Comparison of ENCODE assay signal across 1 cellular context in the genomic region with DNA sequence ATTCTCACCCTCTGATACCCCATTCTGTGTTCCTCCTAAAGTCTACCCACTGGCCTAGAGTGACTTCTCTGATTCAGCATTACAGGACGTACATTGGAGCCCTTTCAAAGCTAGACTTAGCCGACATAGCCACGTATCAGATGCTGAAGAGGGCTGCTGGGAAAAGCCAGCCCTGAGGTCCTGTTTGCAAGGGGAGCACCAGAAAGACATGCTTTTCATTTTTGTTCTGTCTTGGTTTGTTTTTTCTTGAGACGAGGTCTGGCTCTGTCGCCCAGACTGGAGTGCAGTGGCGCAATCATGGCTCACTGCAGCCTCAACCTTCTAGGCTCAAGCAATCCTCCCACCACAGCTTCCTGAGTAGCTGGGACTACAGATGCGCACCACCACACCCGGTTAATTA.
TF ChIP-seq lines count a peak whose summit lies in the region.

No MANE protein-coding gene starts in this region.

TF ChIP-seq in GM23338, 12 proteins besides CTCF, POLR2A, EP300 and RAD21 (continued from another document):
- TF ChIP-seq, protein P1, sequence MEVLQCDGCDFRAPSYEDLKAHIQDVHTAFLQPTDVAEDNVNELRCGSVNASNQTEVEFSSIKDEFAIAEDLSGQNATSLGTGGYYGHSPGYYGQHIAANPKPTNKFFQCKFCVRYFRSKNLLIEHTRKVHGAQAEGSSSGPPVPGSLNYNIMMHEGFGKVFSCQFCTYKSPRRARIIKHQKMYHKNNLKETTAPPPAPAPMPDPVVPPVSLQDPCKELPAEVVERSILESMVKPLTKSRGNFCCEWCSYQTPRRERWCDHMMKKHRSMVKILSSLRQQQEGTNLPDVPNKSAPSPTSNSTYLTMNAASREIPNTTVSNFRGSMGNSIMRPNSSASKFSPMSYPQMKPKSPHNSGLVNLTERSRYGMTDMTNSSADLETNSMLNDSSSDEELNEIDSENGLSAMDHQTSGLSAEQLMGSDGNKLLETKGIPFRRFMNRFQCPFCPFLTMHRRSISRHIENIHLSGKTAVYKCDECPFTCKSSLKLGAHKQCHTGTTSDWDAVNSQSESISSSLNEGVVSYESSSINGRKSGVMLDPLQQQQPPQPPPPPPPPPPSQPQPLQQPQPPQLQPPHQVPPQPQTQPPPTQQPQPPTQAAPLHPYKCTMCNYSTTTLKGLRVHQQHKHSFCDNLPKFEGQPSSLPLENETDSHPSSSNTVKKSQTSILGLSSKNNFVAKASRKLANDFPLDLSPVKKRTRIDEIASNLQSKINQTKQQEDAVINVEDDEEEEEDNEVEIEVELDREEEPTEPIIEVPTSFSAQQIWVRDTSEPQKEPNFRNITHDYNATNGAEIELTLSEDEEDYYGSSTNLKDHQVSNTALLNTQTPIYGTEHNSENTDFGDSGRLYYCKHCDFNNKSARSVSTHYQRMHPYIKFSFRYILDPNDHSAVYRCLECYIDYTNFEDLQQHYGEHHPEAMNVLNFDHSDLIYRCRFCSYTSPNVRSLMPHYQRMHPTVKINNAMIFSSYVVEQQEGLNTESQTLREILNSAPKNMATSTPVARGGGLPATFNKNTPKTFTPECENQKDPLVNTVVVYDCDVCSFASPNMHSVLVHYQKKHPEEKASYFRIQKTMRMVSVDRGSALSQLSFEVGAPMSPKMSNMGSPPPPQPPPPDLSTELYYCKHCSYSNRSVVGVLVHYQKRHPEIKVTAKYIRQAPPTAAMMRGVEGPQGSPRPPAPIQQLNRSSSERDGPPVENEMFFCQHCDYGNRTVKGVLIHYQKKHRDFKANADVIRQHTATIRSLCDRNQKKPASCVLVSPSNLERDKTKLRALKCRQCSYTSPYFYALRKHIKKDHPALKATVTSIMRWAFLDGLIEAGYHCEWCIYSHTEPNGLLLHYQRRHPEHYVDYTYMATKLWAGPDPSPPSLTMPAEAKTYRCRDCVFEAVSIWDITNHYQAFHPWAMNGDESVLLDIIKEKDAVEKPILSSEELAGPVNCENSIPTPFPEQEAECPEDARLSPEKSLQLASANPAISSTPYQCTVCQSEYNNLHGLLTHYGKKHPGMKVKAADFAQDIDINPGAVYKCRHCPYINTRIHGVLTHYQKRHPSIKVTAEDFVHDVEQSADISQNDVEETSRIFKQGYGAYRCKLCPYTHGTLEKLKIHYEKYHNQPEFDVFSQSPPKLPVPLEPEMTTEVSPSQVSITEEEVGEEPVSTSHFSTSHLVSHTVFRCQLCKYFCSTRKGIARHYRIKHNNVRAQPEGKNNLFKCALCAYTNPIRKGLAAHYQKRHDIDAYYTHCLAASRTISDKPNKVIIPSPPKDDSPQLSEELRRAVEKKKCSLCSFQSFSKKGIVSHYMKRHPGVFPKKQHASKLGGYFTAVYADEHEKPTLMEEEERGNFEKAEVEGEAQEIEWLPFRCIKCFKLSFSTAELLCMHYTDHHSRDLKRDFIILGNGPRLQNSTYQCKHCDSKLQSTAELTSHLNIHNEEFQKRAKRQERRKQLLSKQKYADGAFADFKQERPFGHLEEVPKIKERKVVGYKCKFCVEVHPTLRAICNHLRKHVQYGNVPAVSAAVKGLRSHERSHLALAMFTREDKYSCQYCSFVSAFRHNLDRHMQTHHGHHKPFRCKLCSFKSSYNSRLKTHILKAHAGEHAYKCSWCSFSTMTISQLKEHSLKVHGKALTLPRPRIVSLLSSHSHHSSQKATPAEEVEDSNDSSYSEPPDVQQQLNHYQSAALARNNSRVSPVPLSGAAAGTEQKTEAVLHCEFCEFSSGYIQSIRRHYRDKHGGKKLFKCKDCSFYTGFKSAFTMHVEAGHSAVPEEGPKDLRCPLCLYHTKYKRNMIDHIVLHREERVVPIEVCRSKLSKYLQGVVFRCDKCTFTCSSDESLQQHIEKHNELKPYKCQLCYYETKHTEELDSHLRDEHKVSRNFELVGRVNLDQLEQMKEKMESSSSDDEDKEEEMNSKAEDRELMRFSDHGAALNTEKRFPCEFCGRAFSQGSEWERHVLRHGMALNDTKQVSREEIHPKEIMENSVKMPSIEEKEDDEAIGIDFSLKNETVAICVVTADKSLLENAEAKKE (CRISPR knock-in tag; IDR thresholded peaks at IDR 0.05): no peak
- TF ChIP-seq POLR2AphosphoS5 (IDR thresholded peaks at IDR 0.05; ENCODE audit: low read depth) (no peak), JUNB (IDR thresholded peaks at IDR 0.05; ENCODE audit: unreplicated experiment) (no peak), ZNF114 (CRISPR knock-in tag; IDR thresholded peaks at IDR 0.05) (no peak), NANOG (IDR thresholded peaks at IDR 0.05; ENCODE audit: borderline replicate concordance) (no peak), ZNF331 (CRISPR knock-in tag; IDR thresholded peaks at IDR 0.05; ENCODE audit: low read depth) (no peak), CREB1 (CRISPR knock-in tag; IDR thresholded peaks at IDR 0.05; ENCODE audit: low read depth) (no peak), STAT1 (IDR thresholded peaks at IDR 0.05; ENCODE audit: unreplicated experiment) (no peak), EZH2phosphoT487 (IDR thresholded peaks at IDR 0.05; ENCODE audit: unreplicated experiment) (no peak), EZH2 (IDR thresholded peaks at IDR 0.05; ENCODE audit: low read depth, unreplicated experiment) (no peak)
- TF ChIP-seq, protein P2, sequence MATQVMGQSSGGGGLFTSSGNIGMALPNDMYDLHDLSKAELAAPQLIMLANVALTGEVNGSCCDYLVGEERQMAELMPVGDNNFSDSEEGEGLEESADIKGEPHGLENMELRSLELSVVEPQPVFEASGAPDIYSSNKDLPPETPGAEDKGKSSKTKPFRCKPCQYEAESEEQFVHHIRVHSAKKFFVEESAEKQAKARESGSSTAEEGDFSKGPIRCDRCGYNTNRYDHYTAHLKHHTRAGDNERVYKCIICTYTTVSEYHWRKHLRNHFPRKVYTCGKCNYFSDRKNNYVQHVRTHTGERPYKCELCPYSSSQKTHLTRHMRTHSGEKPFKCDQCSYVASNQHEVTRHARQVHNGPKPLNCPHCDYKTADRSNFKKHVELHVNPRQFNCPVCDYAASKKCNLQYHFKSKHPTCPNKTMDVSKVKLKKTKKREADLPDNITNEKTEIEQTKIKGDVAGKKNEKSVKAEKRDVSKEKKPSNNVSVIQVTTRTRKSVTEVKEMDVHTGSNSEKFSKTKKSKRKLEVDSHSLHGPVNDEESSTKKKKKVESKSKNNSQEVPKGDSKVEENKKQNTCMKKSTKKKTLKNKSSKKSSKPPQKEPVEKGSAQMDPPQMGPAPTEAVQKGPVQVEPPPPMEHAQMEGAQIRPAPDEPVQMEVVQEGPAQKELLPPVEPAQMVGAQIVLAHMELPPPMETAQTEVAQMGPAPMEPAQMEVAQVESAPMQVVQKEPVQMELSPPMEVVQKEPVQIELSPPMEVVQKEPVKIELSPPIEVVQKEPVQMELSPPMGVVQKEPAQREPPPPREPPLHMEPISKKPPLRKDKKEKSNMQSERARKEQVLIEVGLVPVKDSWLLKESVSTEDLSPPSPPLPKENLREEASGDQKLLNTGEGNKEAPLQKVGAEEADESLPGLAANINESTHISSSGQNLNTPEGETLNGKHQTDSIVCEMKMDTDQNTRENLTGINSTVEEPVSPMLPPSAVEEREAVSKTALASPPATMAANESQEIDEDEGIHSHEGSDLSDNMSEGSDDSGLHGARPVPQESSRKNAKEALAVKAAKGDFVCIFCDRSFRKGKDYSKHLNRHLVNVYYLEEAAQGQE (IDR thresholded peaks at IDR 0.05; ENCODE audit: unreplicated experiment): no peak
